In genomic region chr1:218803351-218803997, GRCh38 we compare ENCODE assay signal across 21 cellular contexts.
"Had no signal": no experiment of that assay in that cellular context is flagged by ENCODE, and none has a peak within 500 bp of the region (broad histone marks: within the 10 kb centered on the region; RNA-seq: fewer than 3 reads in every experiment).

No MANE protein-coding gene starts in this region.

- H3K4me3 ChIP-seq: colonic mucosa, dorsolateral prefrontal cortex, esophagus muscularis mucosa, gastroesophageal sphincter, psoas muscle, right lobe of liver, spleen, testis, tibial nerve, upper lobe of right lung, vagina had no signal

- ATAC-seq: gastroesophageal sphincter; naive thymus-derived CD4-positive, alpha-beta T cell; psoas muscle; right lobe of liver; stimulated activated naive B cell treated with anti-CD40 and anti-IgM and Interleukin-4, amounts not matched to agents 10 μg/mL and 1 μg/mL and 100 μg/mL, for 72 hours; stimulated activated naive CD8-positive, alpha-beta T cell treated with anti-CD3 and anti-CD28 coated beads, Interleukin-15, amount 100 ng/mL, for 72 hours; upper lobe of right lung had no signal

- H3K27me3 Mint-ChIP-seq: naive thymus-derived CD4-positive, alpha-beta T cell; stimulated activated naive B cell treated with anti-CD40 and anti-IgM and Interleukin-4, amounts not matched to agents 10 μg/mL and 1 μg/mL and 100 μg/mL, for 72 hours; stimulated activated naive CD8-positive, alpha-beta T cell treated with anti-CD3 and anti-CD28 coated beads, Interleukin-15, amount 100 ng/mL, for 72 hours had no signal

- H3K36me3 Mint-ChIP-seq: naive thymus-derived CD4-positive, alpha-beta T cell; stimulated activated naive B cell treated with anti-CD40 and anti-IgM and Interleukin-4, amounts not matched to agents 10 μg/mL and 1 μg/mL and 100 μg/mL, for 72 hours had no signal

- DNase-seq: colonic mucosa; dorsolateral prefrontal cortex; effector CD8-positive, alpha-beta T cell; glutamatergic neuron; naive thymus-derived CD4-positive, alpha-beta T cell; nephron progenitor cell; psoas muscle; retina; right lobe of liver; spleen; stimulated activated CD4-positive, alpha-beta T cell treated with anti-CD3 and anti-CD28 coated beads, Interleukin-15, amount 100 ng/mL, for 24 hours; stimulated activated CD4-positive, alpha-beta T cell treated with anti-CD3 and anti-CD28 coated beads, Interleukin-1b, Interleukin-23, amount 100 ng/mL, for 48 hours; stimulated activated CD4-positive, alpha-beta T cell treated with anti-CD3 and anti-CD28 coated beads, Interleukin-4, amount 100 ng/mL, for 4 hours; stimulated activated naive B cell treated with anti-CD40 and anti-IgM and Interleukin-4, amounts not matched to agents 10 μg/mL and 1 μg/mL and 100 μg/mL, for 72 hours; stimulated activated naive CD8-positive, alpha-beta T cell treated with anti-CD3 and anti-CD28 coated beads, Interleukin-15, amount 100 ng/mL, for 72 hours; testis; upper lobe of right lung had no signal

- H3K27me3 ChIP-seq: colonic mucosa, dorsolateral prefrontal cortex, esophagus muscularis mucosa, gastroesophageal sphincter, right lobe of liver, spleen, testis, tibial nerve, upper lobe of right lung, vagina had no signal

- H3K9me3 ChIP-seq: colonic mucosa, esophagus muscularis mucosa, gastroesophageal sphincter, psoas muscle, right lobe of liver, testis, upper lobe of right lung, vagina had no signal

- H3K27ac Mint-ChIP-seq: naive thymus-derived CD4-positive, alpha-beta T cell; nephron progenitor cell; stimulated activated naive B cell treated with anti-CD40 and anti-IgM and Interleukin-4, amounts not matched to agents 10 μg/mL and 1 μg/mL and 100 μg/mL, for 72 hours; stimulated activated naive CD8-positive, alpha-beta T cell treated with anti-CD3 and anti-CD28 coated beads, Interleukin-15, amount 100 ng/mL, for 72 hours had no signal

- H3K4me1 ChIP-seq: colonic mucosa, esophagus muscularis mucosa, gastroesophageal sphincter, psoas muscle, right lobe of liver, spleen, testis, tibial nerve, upper lobe of right lung, vagina had no signal

- H3K4me3 Mint-ChIP-seq: naive thymus-derived CD4-positive, alpha-beta T cell; nephron progenitor cell; stimulated activated naive B cell treated with anti-CD40 and anti-IgM and Interleukin-4, amounts not matched to agents 10 μg/mL and 1 μg/mL and 100 μg/mL, for 72 hours; stimulated activated naive CD8-positive, alpha-beta T cell treated with anti-CD3 and anti-CD28 coated beads, Interleukin-15, amount 100 ng/mL, for 72 hours had no signal

- H3K27ac ChIP-seq: colonic mucosa, dorsolateral prefrontal cortex, esophagus muscularis mucosa, gastroesophageal sphincter, psoas muscle, right lobe of liver, spleen, testis, tibial nerve, upper lobe of right lung, vagina had no signal

- H3K36me3 ChIP-seq: colonic mucosa, esophagus muscularis mucosa, gastroesophageal sphincter, right lobe of liver, spleen, tibial nerve, upper lobe of right lung, vagina had no signal

- H3K4me1 Mint-ChIP-seq: naive thymus-derived CD4-positive, alpha-beta T cell; nephron progenitor cell; stimulated activated naive B cell treated with anti-CD40 and anti-IgM and Interleukin-4, amounts not matched to agents 10 μg/mL and 1 μg/mL and 100 μg/mL, for 72 hours; stimulated activated naive CD8-positive, alpha-beta T cell treated with anti-CD3 and anti-CD28 coated beads, Interleukin-15, amount 100 ng/mL, for 72 hours had no signal
